3 cellular contexts compared by ENCODE assay signal in genomic region chr7:26144681-26145080, GRCh38.
TF ChIP-seq lines count a peak whose summit lies in the region.

No MANE protein-coding gene starts in this region.

TF ChIP-seq in SK-N-SH treated with all-trans-retinoic acid at 6 μM for 48 hours, 23 proteins besides CTCF, POLR2A, EP300 and RAD21:
- TF ChIP-seq POU6F1 (CRISPR knock-in tag; IDR thresholded peaks at IDR 0.05; ENCODE audit: borderline replicate concordance, low read depth) (no peak), ISL1 (CRISPR knock-in tag; IDR thresholded peaks at IDR 0.05) (peak; percentile 43)

TF ChIP-seq in SK-N-SH, 30 proteins besides CTCF, POLR2A, EP300 and RAD21:
- TF ChIP-seq RXRA (IDR thresholded peaks at IDR 0.05; ENCODE audit: borderline replicate concordance, low read depth) (no peak), ZBTB33 (IDR thresholded peaks at IDR 0.05; ENCODE audit: borderline replicate concordance, low read depth) (no peak), GABPA (IDR thresholded peaks at IDR 0.05; ENCODE audit: low read depth) (no peak), USF2 (IDR thresholded peaks at IDR 0.05; ENCODE audit: borderline replicate concordance, low read depth, low read length) (no peak), TAF1 (IDR thresholded peaks at IDR 0.05; ENCODE audit: borderline replicate concordance, low read depth, low read length) (no peak), SIN3A (IDR thresholded peaks at IDR 0.05; ENCODE audit: borderline replicate concordance, low read depth, low read length) (no peak), IRF3 (IDR thresholded peaks at IDR 0.05; ENCODE audit: low read depth, low read length) (no peak), NFIC (IDR thresholded peaks at IDR 0.05; ENCODE audit: borderline replicate concordance) (no peak), MXI1 (IDR thresholded peaks at IDR 0.05; ENCODE audit: low read depth, low read length) (no peak), CHD2 (IDR thresholded peaks at IDR 0.05; ENCODE audit: low read length, partially characterized antibody) (no peak), NRF1 (IDR thresholded peaks at IDR 0.05; ENCODE audit: low read depth, low read length) (no peak), MEF2A (IDR thresholded peaks at IDR 0.05; ENCODE audit: borderline replicate concordance, low read depth) (no peak), FOXJ3 (CRISPR knock-in tag; IDR thresholded peaks at IDR 0.05) (no peak), RCOR1 (IDR thresholded peaks at IDR 0.05; ENCODE audit: low read length) (no peak), FOSL2 (IDR thresholded peaks at IDR 0.05; ENCODE audit: borderline replicate concordance, low read depth) (no peak), EZH2phosphoT487 (IDR thresholded peaks at IDR 0.05; ENCODE audit: borderline replicate concordance, low read depth) (no peak), USF1 (IDR thresholded peaks at IDR 0.05; ENCODE audit: borderline replicate concordance, low read depth) (no peak), PBX3 (IDR thresholded peaks at IDR 0.05) (no peak)

TF ChIP-seq in A549, 52 proteins besides CTCF, POLR2A, EP300 and RAD21:
- TF ChIP-seq HOXA7 (CRISPR knock-in tag; IDR thresholded peaks at IDR 0.05): no peak
- peak; percentile 31 to 39; a peak in 2 of 4 replicates for TF ChIP-seq CEBPB (IDR thresholded peaks at IDR 0.05)
- TF ChIP-seq FOSB (CRISPR knock-in tag; IDR thresholded peaks at IDR 0.05): no peak
- peak; percentile 63 for TF ChIP-seq MAFK (IDR thresholded peaks at IDR 0.05; ENCODE audit: partially characterized antibody)
- TF ChIP-seq CHD4 (IDR thresholded peaks at IDR 0.05; ENCODE audit: borderline replicate concordance): no peak
- no peak for TF ChIP-seq HEYL (CRISPR knock-in tag; IDR thresholded peaks at IDR 0.05)
- no peak for TF ChIP-seq FOXS1 (CRISPR knock-in tag; IDR thresholded peaks at IDR 0.05)
- no peak for TF ChIP-seq NPAS2 (CRISPR knock-in tag; IDR thresholded peaks at IDR 0.05; ENCODE audit: borderline replicate concordance)
TF ChIP-seq in A549: peak in this region for 2.
